Comparison of ENCODE assay signal across 8 cellular contexts in the genomic region with DNA sequence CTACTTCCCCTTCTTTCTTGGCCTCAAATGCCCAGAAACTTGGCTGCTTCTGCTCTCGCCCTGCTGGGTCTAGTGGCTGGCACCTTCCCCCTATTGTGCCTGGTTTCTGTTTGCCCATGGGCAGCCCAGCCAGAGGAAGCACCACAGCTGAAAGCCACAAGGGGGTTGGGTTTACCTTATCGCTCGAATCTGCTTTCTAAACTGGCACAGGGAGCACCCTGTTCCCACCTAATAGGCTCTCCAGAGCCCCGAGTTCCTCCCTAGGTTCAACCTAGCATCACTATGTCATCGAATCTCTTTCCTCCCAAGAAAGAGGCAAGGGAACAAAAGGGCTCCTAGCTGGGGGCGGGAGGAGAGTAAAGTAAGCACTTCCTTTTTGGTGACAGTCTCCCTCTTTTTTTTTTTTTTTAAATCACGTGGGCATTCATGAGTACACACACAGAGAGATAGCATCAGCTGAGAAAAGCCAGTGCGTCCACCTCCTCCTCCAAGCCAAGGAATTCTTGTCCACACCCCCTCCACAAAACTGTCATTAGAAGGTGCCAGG.
A peak's percentile ranks its signal among the peaks of the same experiment; 100 is the strongest.
DNase-seq lines count a peak whose midpoint lies in the region; ATAC-seq and TF ChIP-seq lines count a peak whose summit lies in the region.

No MANE protein-coding gene starts in this region.

- peak overlapping the region; percentile 85 for H3K27ac ChIP-seq in cardiac muscle cell

- H3K27me3 ChIP-seq in cardiac muscle cell: no peaks in the 10 kb centered on the region

- H3K36me3 ChIP-seq in cardiac muscle cell: no peaks in the 10 kb centered on the region

- TF ChIP-seq CTCF in cardiac muscle cell (IDR thresholded peaks at IDR 0.05; ENCODE audit: low read depth, low read length): no peak

- H3K9me3 ChIP-seq in cardiac muscle cell (ENCODE audit: low read depth): no peaks in the 10 kb centered on the region

- ATAC-seq in GM18873 (IDR thresholded peaks at IDR 0.05; ENCODE audit: low FRiP score, unreplicated experiment) (no peak), GM21381 (IDR thresholded peaks at IDR 0.05; ENCODE audit: unreplicated experiment) (no peak), HG03439 (IDR thresholded peaks at IDR 0.05; ENCODE audit: unreplicated experiment) (no peak)

- DNase-seq in COLO668 (lab: John Stamatoyannopoulos, UW; ENCODE audit: unreplicated experiment) (peak; percentile 63), NCI-H2029 treated with DMSO at 0.1 percent for 48 hours (lab: John Stamatoyannopoulos, UW) (peak; percentile 52), activated T-cell treated with anti-CD3 and anti-CD28 coated beads for 4 hours (peak; percentile 7), cardiac muscle cell (ENCODE audit: low read depth in 1 of 2, low spot score in 1 of 2) (peak; percentile 30 to 51), renal cortical epithelial cell (ENCODE audit: low read depth) (peak; percentile 54)

- H3K4me1 ChIP-seq in cardiac muscle cell (ENCODE audit: low read depth): peaks cover 66% of the 10 kb centered on the region

- H3K4me3 ChIP-seq in cardiac muscle cell: peak overlapping the region; percentile 21

Comparison
In these comparisons a context has a peak if more than half of its experiments do, and no peak if none do; other contexts are left out.
1. DNase-seq: peak in every context shown above with its lines; median percentile 63 in COLO668; 54 in renal cortical epithelial cell; 52 in NCI-H2029 treated with DMSO at 0.1 percent for 48 hours; 40 in cardiac muscle cell; 7 in activated T-cell treated with anti-CD3 and anti-CD28 coated beads for 4 hours.